19 cellular contexts compared by ENCODE assay signal in the genomic region with DNA sequence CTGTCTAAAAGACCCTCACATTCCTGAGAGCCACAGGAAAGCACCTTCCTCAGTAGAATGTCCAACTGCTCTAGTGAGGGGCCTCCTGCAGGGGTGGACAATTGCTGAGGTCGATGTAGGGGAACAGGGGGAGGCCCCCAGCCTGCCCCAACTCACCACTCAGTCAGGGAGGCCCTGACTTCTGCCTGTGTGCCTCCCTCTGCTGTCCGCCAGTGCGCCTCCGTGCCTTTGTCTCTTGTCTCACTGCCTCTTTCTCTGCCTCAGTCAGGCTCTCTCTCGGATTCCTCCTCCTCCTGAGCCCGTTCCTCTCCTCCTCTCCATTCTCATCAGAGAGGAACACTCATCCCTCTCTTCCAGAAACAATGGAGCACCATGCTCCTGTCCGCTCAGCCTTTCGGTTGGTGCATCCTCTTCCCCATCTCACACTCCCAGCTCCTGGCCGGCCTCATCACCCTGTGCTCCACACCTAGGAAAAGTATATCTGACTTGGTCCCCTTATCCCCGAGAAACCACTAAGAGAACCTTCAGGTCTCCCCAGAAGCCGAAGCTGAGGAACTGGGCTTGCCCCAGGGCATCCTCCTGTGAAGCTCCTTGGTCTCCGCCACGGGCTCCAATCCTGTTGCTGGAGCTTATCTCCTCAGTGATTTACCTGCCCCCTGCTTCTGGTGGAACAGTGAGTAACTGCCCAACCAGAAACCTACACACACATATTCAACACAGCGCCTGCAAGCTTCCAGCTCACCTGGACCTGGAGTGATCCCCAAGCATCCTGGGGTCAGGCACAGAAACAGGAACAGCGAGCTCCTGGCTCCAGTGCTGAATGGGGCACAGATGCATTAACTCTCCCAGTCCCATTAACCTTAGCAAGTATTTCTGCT. TPM values are rescaled to one million over a fixed set of nuclear protein-coding genes. Genes with fewer than 3 reads are reported as not detected.
DNase-seq lines count a peak whose midpoint lies in the region; ATAC-seq and TF ChIP-seq lines count a peak whose summit lies in the region.
"Had no signal": no experiment of that assay in that cellular context is flagged by ENCODE, and none has a peak within 500 bp of the region (broad histone marks: within the 10 kb centered on the region; RNA-seq: fewer than 3 reads in every experiment).

No MANE protein-coding gene starts in this region.

- H3K27ac ChIP-seq in HUES64 (ENCODE audit: low read depth, low read length) (no peak overlapping the region), temporal lobe (ENCODE audit: low read depth, low read length) (peak overlapping the region; percentile 93), PC-3 (ENCODE audit: low read length) (no peak overlapping the region)
- H3K27ac ChIP-seq: esophagus squamous epithelium, SJCRH30, tibial artery had no signal

- CTCF ChIA-PET in PC-3 (lab: Charles Lee), result no interaction called here

- ATAC-seq in PC-3, result no peak
- ATAC-seq: left lobe of liver, right cardiac atrium had no signal

- POLR2A ChIA-PET in PC-3 (lab: Charles Lee; ENCODE audit: unreplicated experiment), result no interaction called here

- H3K9ac ChIP-seq in HUES64 (ENCODE audit: low read depth, low read length) (no peak overlapping the region), endocrine pancreas (ENCODE audit: control insufficient read depth, insufficient read depth, low read length) (no peak overlapping the region), PC-3 (ENCODE audit: low read length) (no peak overlapping the region)

- H3F3A ChIP-seq in PC-3 (ENCODE audit: low read length, unreplicated experiment), result no peaks in the 10 kb centered on the region

- H3K4me2 ChIP-seq in PC-3 (ENCODE audit: low read length), result no peak overlapping the region

- H2AFZ ChIP-seq in PC-3 (ENCODE audit: low read length), result no peak overlapping the region

- no peaks in the 10 kb centered on the region for H3K9me2 ChIP-seq in PC-3 (replicated peaks; ENCODE audit: low read length)

- intact Hi-C loops in PC-3 (cut with micrococcal nuclease), result no loop called here

- H3K79me2 ChIP-seq in PC-3 (ENCODE audit: low read length), result no peaks in the 10 kb centered on the region

- 0 out of 2 replicates have a peak overlapping the region, but pooled peaks have one; percentile 66 for H3K4me3 ChIP-seq in HUES64 (ENCODE audit: low read length)
- H3K4me3 ChIP-seq in endocrine pancreas (ENCODE audit: control insufficient read depth, insufficient read depth, low read length), result peak overlapping the region; percentile 16
- H3K4me3 ChIP-seq in PC-3 (ENCODE audit: low read length), result no peak overlapping the region
- H3K4me3 ChIP-seq: SJCRH30, tibial artery had no signal

- no peak for DNase-seq in activated gamma-delta T cell (lab: John Stamatoyannopoulos, UW)
- DNase-seq in amniotic stem cell (lab: John Stamatoyannopoulos, UW), result no peak
- DNase-seq in PC-3, result no peak
- DNase-seq: activated CD4-positive, alpha-beta T cell treated with anti-CD3 and anti-CD28 coated beads, Interleukin-2, amount 50 U/mL, for 4 hours; activated gamma-delta T cell treated with Interleukin-2 at 50 U/mL for 16 hours; DMS79 treated with DMSO at 0.1 percent for 48 hours; esophagus squamous epithelium; Karpas-422; NCI-H187 treated with DMSO at 0.1 percent for 48 hours; NCI-H345; occipital lobe; right cardiac atrium; SJCRH30; tibial artery had no signal

- H3K9me3 ChIP-seq in HUES64 (ENCODE audit: insufficient read depth, low read depth, low read length), result no peaks in the 10 kb centered on the region
- no peaks in the 10 kb centered on the region for H3K9me3 ChIP-seq in endocrine pancreas (ENCODE audit: control insufficient read depth, low read length)
- no peaks in the 10 kb centered on the region for H3K9me3 ChIP-seq in PC-3 (ENCODE audit: low read length)
- H3K9me3 ChIP-seq: esophagus squamous epithelium, SJCRH30, tibial artery had no signal

- no peaks in the 10 kb centered on the region for H4K20me1 ChIP-seq in PC-3 (ENCODE audit: low read length)

- no peaks in the 10 kb centered on the region for H3K9me3 Mint-ChIP-seq in nephron

- peak overlapping the region; percentile 66 to 76 (median 74) for H3K4me3 Mint-ChIP-seq in nephron

- H3K27me3 Mint-ChIP-seq in nephron (ENCODE audit: low read depth), result peaks cover 64% of the 10 kb centered on the region

- H3K36me3 ChIP-seq in HUES64 (ENCODE audit: insufficient read depth, low read length) (no peaks in the 10 kb centered on the region), endocrine pancreas (ENCODE audit: control insufficient read depth, insufficient read depth, low read length) (no peaks in the 10 kb centered on the region), PC-3 (ENCODE audit: low read depth, low read length) (no peaks in the 10 kb centered on the region)
- H3K36me3 ChIP-seq: esophagus squamous epithelium, SJCRH30, tibial artery had no signal

- H3K36me3 Mint-ChIP-seq in nephron (ENCODE audit: low read depth), result no peaks in the 10 kb centered on the region

- peaks cover 8% of the 10 kb centered on the region for H3K4me1 Mint-ChIP-seq in nephron

- WGBS in HUES64, result 83% methylated on average over 15 of the region's 15 CpGs

- no peak overlapping the region for H3K27ac Mint-ChIP-seq in nephron

- H3K27me3 ChIP-seq in HUES64 (ENCODE audit: insufficient read depth, low read length) (peaks cover 32% of the 10 kb centered on the region), endocrine pancreas (ENCODE audit: control insufficient read depth, insufficient read depth, low read length) (no peaks in the 10 kb centered on the region), PC-3 (ENCODE audit: low read length) (peaks cover 70% of the 10 kb centered on the region)
- H3K27me3 ChIP-seq: SJCRH30 had no signal

- H3K4me1 ChIP-seq in HUES64 (ENCODE audit: insufficient read depth, low read length) (peaks cover 19% of the 10 kb centered on the region), endocrine pancreas (ENCODE audit: control insufficient read depth, insufficient read depth, low read length) (no peaks in the 10 kb centered on the region), PC-3 (ENCODE audit: insufficient read depth, low read length) (no peaks in the 10 kb centered on the region)
- H3K4me1 ChIP-seq: SJCRH30 had no signal

- no TSS peak for BruUV-seq in PC-3 (replicated peaks; lab: Mats Ljungman, UMichigan)

- TF ChIP-seq CTCF in nephron (IDR thresholded peaks at IDR 0.05; ENCODE audit: unreplicated experiment in 3 of 3), result no peak
- no peak for TF ChIP-seq CTCF in PC-3 (conservative IDR thresholded peaks at IDR 0.05; ENCODE audit: low read depth, low read length)

RNA-seq across cellular contexts. Expression of a gene that starts 2.3 kb away (rescaled TPM):
- polyA plus RNA-seq in HUES64 (2013, experiment 1 of 2), result 24.3 TPM
- 25.1 TPM for polyA plus RNA-seq in HUES64 (2013, experiment 2 of 2)
- total RNA-seq in temporal lobe, result 60.2 TPM
- not detected in 2 replicates for total RNA-seq in PC-3 (2014; rRNA removed)
- total RNA-seq: SJCRH30 had no signal

Comparison
In these comparisons a context has a peak if more than half of its experiments do, and no peak if none do; other contexts are left out.
1. RNA of a gene that starts 2.3 kb away (total RNA-seq): 60.2 TPM in temporal lobe (single experiment); not detected in PC-3; every median in the first group is over 10 times any median in the second.